12 cellular contexts compared by ENCODE assay signal in the genomic region with DNA sequence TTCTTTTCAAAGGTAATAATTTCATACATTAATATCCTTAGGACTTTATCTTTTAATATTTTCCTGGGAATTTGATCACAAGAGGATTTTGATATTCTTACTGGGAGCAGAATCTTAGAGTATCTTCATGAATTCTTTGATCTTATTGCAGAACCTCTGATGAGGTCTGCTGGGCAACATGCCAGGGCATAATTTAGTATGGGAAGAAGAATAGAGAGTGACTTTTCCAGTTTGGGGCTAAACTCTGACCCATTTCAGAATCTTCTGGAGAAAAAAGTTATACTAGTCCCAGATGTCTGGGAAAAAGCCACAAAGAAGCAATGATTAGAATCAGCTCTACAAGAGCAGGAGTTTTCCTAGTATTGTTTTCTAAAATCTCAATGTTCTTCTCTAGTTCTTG.
"Had no signal": no experiment of that assay in that cellular context is flagged by ENCODE, and none has a peak within 500 bp of the region (broad histone marks: within the 10 kb centered on the region; RNA-seq: fewer than 3 reads in every experiment).

No MANE protein-coding gene starts in this region.

- ATAC-seq: activated CD4-positive, CD25-positive, alpha-beta regulatory T cell treated with anti-CD3 and anti-CD28 coated beads, Interleukin-2, amount 50 U/mL, for 24 hours; stimulated activated effector memory CD8-positive, alpha-beta T cell treated with anti-CD3 and anti-CD28 coated beads, Interleukin-12 subunit alpha, Interleukin-12 subunit beta, amount 100 ng/mL, for 72 hours had no signal

- H3K36me3 ChIP-seq: breast epithelium, thyroid gland had no signal

- H3K4me3 Mint-ChIP-seq: stimulated activated effector memory CD8-positive, alpha-beta T cell treated with anti-CD3 and anti-CD28 coated beads, Interleukin-12 subunit alpha, Interleukin-12 subunit beta, amount 100 ng/mL, for 72 hours had no signal

- DNase-seq: activated CD4-positive, alpha-beta T cell treated with anti-CD3 and anti-CD28 coated beads, Interleukin-2, amount 50 U/mL, for 1 hour; activated CD8-positive, alpha-beta memory T cell treated with anti-CD3 and anti-CD28 coated beads for 24 hours; activated gamma-delta T cell treated with Interleukin-2 at 50 U/mL for 16 hours; aorta; cerebellar nuclear complex; erythroblast; foreskin melanocyte; T-helper 9 cell had no signal

- H3K36me3 Mint-ChIP-seq: stimulated activated effector memory CD8-positive, alpha-beta T cell treated with anti-CD3 and anti-CD28 coated beads, Interleukin-12 subunit alpha, Interleukin-12 subunit beta, amount 100 ng/mL, for 72 hours had no signal

- H3K9me3 ChIP-seq: breast epithelium, thyroid gland had no signal

- H3K4me1 ChIP-seq: breast epithelium had no signal

- H3K27me3 ChIP-seq: breast epithelium, thyroid gland had no signal

- H3K4me3 ChIP-seq: breast epithelium, thyroid gland had no signal

- H3K9me3 Mint-ChIP-seq: stimulated activated effector memory CD8-positive, alpha-beta T cell treated with anti-CD3 and anti-CD28 coated beads, Interleukin-12 subunit alpha, Interleukin-12 subunit beta, amount 100 ng/mL, for 72 hours had no signal

- H3K27ac Mint-ChIP-seq: stimulated activated effector memory CD8-positive, alpha-beta T cell treated with anti-CD3 and anti-CD28 coated beads, Interleukin-12 subunit alpha, Interleukin-12 subunit beta, amount 100 ng/mL, for 72 hours had no signal
